ENCODE assay signal across 1 cellular context in genomic region chr3:183309276-183309675, GRCh38.
TF ChIP-seq lines count a peak whose summit lies in the region.

No MANE protein-coding gene starts in this region.

TF ChIP-seq in HepG2, 621 proteins besides CTCF, POLR2A, EP300 and RAD21 (continued from another document):
- TF ChIP-seq, protein P1, sequence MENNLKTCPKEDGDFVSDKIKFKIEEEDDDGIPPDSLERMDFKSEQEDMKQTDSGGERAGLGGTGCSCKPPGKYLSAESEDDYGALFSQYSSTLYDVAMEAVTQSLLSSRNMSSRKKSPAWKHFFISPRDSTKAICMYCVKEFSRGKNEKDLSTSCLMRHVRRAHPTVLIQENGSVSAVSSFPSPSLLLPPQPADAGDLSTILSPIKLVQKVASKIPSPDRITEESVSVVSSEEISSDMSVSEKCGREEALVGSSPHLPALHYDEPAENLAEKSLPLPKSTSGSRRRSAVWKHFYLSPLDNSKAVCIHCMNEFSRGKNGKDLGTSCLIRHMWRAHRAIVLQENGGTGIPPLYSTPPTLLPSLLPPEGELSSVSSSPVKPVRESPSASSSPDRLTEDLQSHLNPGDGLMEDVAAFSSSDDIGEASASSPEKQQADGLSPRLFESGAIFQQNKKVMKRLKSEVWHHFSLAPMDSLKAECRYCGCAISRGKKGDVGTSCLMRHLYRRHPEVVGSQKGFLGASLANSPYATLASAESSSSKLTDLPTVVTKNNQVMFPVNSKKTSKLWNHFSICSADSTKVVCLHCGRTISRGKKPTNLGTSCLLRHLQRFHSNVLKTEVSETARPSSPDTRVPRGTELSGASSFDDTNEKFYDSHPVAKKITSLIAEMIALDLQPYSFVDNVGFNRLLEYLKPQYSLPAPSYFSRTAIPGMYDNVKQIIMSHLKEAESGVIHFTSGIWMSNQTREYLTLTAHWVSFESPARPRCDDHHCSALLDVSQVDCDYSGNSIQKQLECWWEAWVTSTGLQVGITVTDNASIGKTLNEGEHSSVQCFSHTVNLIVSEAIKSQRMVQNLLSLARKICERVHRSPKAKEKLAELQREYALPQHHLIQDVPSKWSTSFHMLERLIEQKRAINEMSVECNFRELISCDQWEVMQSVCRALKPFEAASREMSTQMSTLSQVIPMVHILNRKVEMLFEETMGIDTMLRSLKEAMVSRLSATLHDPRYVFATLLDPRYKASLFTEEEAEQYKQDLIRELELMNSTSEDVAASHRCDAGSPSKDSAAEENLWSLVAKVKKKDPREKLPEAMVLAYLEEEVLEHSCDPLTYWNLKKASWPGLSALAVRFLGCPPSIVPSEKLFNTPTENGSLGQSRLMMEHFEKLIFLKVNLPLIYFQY (CRISPR knock-in tag; IDR thresholded peaks at IDR 0.05; ENCODE audit: borderline replicate concordance) = no peak
- TF ChIP-seq, protein P2, sequence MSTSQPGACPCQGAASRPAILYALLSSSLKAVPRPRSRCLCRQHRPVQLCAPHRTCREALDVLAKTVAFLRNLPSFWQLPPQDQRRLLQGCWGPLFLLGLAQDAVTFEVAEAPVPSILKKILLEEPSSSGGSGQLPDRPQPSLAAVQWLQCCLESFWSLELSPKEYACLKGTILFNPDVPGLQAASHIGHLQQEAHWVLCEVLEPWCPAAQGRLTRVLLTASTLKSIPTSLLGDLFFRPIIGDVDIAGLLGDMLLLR (CRISPR knock-in tag; IDR thresholded peaks at IDR 0.05) = no peak
- TF ChIP-seq RXRB (CRISPR knock-in tag; IDR thresholded peaks at IDR 0.05; ENCODE audit: borderline replicate concordance) (0 out of 2 replicates have a peak, but pooled peaks have one; percentile 27), ZNF709 (CRISPR knock-in tag; IDR thresholded peaks at IDR 0.05) (no peak), ZFP37 (CRISPR knock-in tag; IDR thresholded peaks at IDR 0.05; ENCODE audit: borderline replicate concordance) (no peak), ZFP36L1 (CRISPR knock-in tag; IDR thresholded peaks at IDR 0.05) (no peak), ZNF124 (CRISPR knock-in tag; IDR thresholded peaks at IDR 0.05) (no peak), SUZ12 (IDR thresholded peaks at IDR 0.05; ENCODE audit: low read depth, low read length) (no peak), AKAP8 (CRISPR knock-in tag; IDR thresholded peaks at IDR 0.05) (no peak), E2F2 (CRISPR knock-in tag; IDR thresholded peaks at IDR 0.05; ENCODE audit: borderline replicate concordance) (no peak), SP2 (CRISPR knock-in tag; IDR thresholded peaks at IDR 0.05) (no peak), MAFF (IDR thresholded peaks at IDR 0.05; ENCODE audit: low read depth, low read length) (no peak), RFXANK (CRISPR knock-in tag; IDR thresholded peaks at IDR 0.05) (no peak), ZNF646 (CRISPR knock-in tag; IDR thresholded peaks at IDR 0.05) (no peak), SOX6 (IDR thresholded peaks at IDR 0.05) (no peak), SOX6 (CRISPR knock-in tag; IDR thresholded peaks at IDR 0.05) (peak; percentile 39; the same call in 1 of the 2 replicates), DNMT3B (CRISPR knock-in tag; conservative IDR thresholded peaks at IDR 0.05) (no peak), TRAFD1 (CRISPR knock-in tag; IDR thresholded peaks at IDR 0.05; ENCODE audit: borderline replicate concordance) (no peak), ZNF547 (CRISPR knock-in tag; IDR thresholded peaks at IDR 0.05) (no peak), ZFP1 (CRISPR knock-in tag; IDR thresholded peaks at IDR 0.05) (no peak), CEBPG (CRISPR knock-in tag; IDR thresholded peaks at IDR 0.05) (no peak), NCOA1 (CRISPR knock-in tag; IDR thresholded peaks at IDR 0.05) (no peak), ZNF430 (CRISPR knock-in tag; IDR thresholded peaks at IDR 0.05) (no peak), EZH2 (conservative IDR thresholded peaks at IDR 0.05; ENCODE audit: low read depth, low read length) (no peak), KLF9 (CRISPR knock-in tag; IDR thresholded peaks at IDR 0.05; ENCODE audit: low read depth) (no peak)
- TF ChIP-seq, protein P3, sequence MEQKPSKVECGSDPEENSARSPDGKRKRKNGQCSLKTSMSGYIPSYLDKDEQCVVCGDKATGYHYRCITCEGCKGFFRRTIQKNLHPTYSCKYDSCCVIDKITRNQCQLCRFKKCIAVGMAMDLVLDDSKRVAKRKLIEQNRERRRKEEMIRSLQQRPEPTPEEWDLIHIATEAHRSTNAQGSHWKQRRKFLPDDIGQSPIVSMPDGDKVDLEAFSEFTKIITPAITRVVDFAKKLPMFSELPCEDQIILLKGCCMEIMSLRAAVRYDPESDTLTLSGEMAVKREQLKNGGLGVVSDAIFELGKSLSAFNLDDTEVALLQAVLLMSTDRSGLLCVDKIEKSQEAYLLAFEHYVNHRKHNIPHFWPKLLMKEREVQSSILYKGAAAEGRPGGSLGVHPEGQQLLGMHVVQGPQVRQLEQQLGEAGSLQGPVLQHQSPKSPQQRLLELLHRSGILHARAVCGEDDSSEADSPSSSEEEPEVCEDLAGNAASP (CRISPR knock-in tag; IDR thresholded peaks at IDR 0.05; ENCODE audit: borderline replicate concordance) = peak; percentile 22; the same call in 1 of the 2 replicates
- TF ChIP-seq, protein P4, sequence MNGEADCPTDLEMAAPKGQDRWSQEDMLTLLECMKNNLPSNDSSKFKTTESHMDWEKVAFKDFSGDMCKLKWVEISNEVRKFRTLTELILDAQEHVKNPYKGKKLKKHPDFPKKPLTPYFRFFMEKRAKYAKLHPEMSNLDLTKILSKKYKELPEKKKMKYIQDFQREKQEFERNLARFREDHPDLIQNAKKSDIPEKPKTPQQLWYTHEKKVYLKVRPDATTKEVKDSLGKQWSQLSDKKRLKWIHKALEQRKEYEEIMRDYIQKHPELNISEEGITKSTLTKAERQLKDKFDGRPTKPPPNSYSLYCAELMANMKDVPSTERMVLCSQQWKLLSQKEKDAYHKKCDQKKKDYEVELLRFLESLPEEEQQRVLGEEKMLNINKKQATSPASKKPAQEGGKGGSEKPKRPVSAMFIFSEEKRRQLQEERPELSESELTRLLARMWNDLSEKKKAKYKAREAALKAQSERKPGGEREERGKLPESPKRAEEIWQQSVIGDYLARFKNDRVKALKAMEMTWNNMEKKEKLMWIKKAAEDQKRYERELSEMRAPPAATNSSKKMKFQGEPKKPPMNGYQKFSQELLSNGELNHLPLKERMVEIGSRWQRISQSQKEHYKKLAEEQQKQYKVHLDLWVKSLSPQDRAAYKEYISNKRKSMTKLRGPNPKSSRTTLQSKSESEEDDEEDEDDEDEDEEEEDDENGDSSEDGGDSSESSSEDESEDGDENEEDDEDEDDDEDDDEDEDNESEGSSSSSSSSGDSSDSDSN (CRISPR knock-in tag; IDR thresholded peaks at IDR 0.05) = no peak
- TF ChIP-seq, protein P5, sequence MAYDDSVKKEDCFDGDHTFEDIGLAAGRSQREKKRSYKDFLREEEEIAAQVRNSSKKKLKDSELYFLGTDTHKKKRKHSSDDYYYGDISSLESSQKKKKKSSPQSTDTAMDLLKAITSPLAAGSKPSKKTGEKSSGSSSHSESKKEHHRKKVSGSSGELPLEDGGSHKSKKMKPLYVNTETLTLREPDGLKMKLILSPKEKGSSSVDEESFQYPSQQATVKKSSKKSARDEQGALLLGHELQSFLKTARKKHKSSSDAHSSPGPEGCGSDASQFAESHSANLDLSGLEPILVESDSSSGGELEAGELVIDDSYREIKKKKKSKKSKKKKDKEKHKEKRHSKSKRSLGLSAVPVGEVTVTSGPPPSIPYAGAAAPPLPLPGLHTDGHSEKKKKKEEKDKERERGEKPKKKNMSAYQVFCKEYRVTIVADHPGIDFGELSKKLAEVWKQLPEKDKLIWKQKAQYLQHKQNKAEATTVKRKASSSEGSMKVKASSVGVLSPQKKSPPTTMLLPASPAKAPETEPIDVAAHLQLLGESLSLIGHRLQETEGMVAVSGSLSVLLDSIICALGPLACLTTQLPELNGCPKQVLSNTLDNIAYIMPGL (CRISPR knock-in tag; IDR thresholded peaks at IDR 0.05; ENCODE audit: borderline replicate concordance in 1 of 2, low read depth in 1 of 2) = no peak
